8 cellular contexts compared by ENCODE assay signal in genomic region chr1:234605493-234605982, GRCh38. TPM values are rescaled to one million over a fixed set of nuclear protein-coding genes. Genes with fewer than 3 reads are reported as not detected.
DNase-seq lines count a peak whose midpoint lies in the region; ATAC-seq, FAIRE-seq and TF ChIP-seq lines count a peak whose summit lies in the region.

No MANE protein-coding gene starts in this region.

- peak overlapping the region; percentile 95 for H3K27ac ChIP-seq in keratinocyte (ENCODE audit: control insufficient read depth, insufficient read depth, low read length)
- peak overlapping the region; percentile 99 for H3K27ac ChIP-seq in suprapubic skin

- peaks cover 74% of the 10 kb centered on the region for H3K79me2 ChIP-seq in keratinocyte (ENCODE audit: control insufficient read depth, insufficient read depth, low read length)

- H3K9me3 ChIP-seq in keratinocyte (ENCODE audit: control insufficient read depth, low read depth, low read length), result no peaks in the 10 kb centered on the region
- no peaks in the 10 kb centered on the region for H3K9me3 ChIP-seq in suprapubic skin

- H3K36me3 ChIP-seq in keratinocyte (ENCODE audit: control insufficient read depth in 2 of 2, extremely low read depth in 1 of 2, insufficient read depth in 2 of 2, low read length in 2 of 2), result peaks cover 11 to 44% of the 10 kb centered on the region in 2 experiments
- peaks cover 18% of the 10 kb centered on the region for H3K36me3 ChIP-seq in suprapubic skin

- ATAC-seq in activated CD4-positive, alpha-beta T cell treated with anti-CD3 and anti-CD28 coated beads for 36 hours, result no peak
- ATAC-seq in activated naive CD8-positive, alpha-beta T cell treated with anti-CD3 and anti-CD28 coated beads, Interleukin-2, amount 10 ng/mL, durations not matched to agents 7 days and 5 days (ENCODE audit: low read depth), result no peak
- no peak for ATAC-seq in GM21576 (IDR thresholded peaks at IDR 0.05; ENCODE audit: unreplicated experiment)

- POLR2A ChIA-PET in activated CD4-positive, alpha-beta T cell treated with anti-CD3 and anti-CD28 coated beads for 36 hours (lab: Charles Lee), result interaction anchor here (0.6 kb wide), 1 partner anchor 139 kb away, joined by 5 read pairs; no protein-coding TSS in a partner anchor
- POLR2A ChIA-PET in activated naive CD8-positive, alpha-beta T cell treated with anti-CD3 and anti-CD28 coated beads, Interleukin-2, amount 10 ng/mL, durations not matched to agents 7 days and 5 days (lab: Charles Lee), result interaction anchor here (1.2 to 1.9 kb wide), 5 partner anchors 61 to 406 kb away, joined by 3 to 5 read pairs (median 4); no protein-coding TSS in a partner anchor

- no peaks in the 10 kb centered on the region for H3K9me3 Mint-ChIP-seq in activated CD4-positive, alpha-beta T cell treated with anti-CD3 and anti-CD28 coated beads for 36 hours (ENCODE audit: low read depth)
- no peaks in the 10 kb centered on the region for H3K9me3 Mint-ChIP-seq in activated naive CD8-positive, alpha-beta T cell treated with anti-CD3 and anti-CD28 coated beads, Interleukin-2, amount 10 ng/mL, durations not matched to agents 7 days and 5 days

- TF ChIP-seq EP300 in suprapubic skin (IDR thresholded peaks at IDR 0.05), result no peak

- intact Hi-C loops in activated CD4-positive, alpha-beta T cell treated with anti-CD3 and anti-CD28 coated beads for 36 hours (cut with DNase I, micrococcal nuclease), result loop anchor here in 1 of 2 experiments (5.0 kb wide), 2 partner anchors 288 to 1262 kb away; partner anchors contain the start of gene LYST

- no peak for TF ChIP-seq POLR2A in suprapubic skin (IDR thresholded peaks at IDR 0.05)

- no peak for DNase-seq in activated CD4-positive, alpha-beta T cell treated with anti-CD3 and anti-CD28 coated beads for 36 hours
- no peak for DNase-seq in activated CD4-positive, alpha-beta T cell treated with anti-CD3 and anti-CD28 coated beads, Interleukin-2, amount 50 U/mL, for 1 hour
- no peak for DNase-seq in activated naive CD8-positive, alpha-beta T cell treated with anti-CD3 and anti-CD28 coated beads, Interleukin-2, amount 10 ng/mL, durations not matched to agents 7 days and 5 days
- DNase-seq in keratinocyte (ENCODE audit: low read depth, low spot score) (no peak), suprapubic skin (ENCODE audit: low spot score in 2 of 2) (no peak), foreskin melanocyte (no peak), NCI-H1105 treated with DMSO at 0.1 percent for 48 hours (lab: John Stamatoyannopoulos, UW) (no peak)

- dilution Hi-C loops in keratinocyte (cut with MboI; ENCODE audit: extremely low pct_ligation_motif_present, low sequenced_read_pairs), result no loop called here

- peaks cover 10% of the 10 kb centered on the region for H4K20me1 ChIP-seq in keratinocyte (ENCODE audit: control insufficient read depth, extremely low read depth, insufficient read depth, low read length)

- no peaks in the 10 kb centered on the region for H3K27me3 Mint-ChIP-seq in activated CD4-positive, alpha-beta T cell treated with anti-CD3 and anti-CD28 coated beads for 36 hours
- H3K27me3 Mint-ChIP-seq in activated naive CD8-positive, alpha-beta T cell treated with anti-CD3 and anti-CD28 coated beads, Interleukin-2, amount 10 ng/mL, durations not matched to agents 7 days and 5 days, result no peaks in the 10 kb centered on the region

- peak overlapping the region; percentile 99 for H3K9ac ChIP-seq in keratinocyte (ENCODE audit: control insufficient read depth, extremely low read depth, insufficient read depth, low read length)

- peak overlapping the region; percentile 97 for H3K4me3 Mint-ChIP-seq in activated CD4-positive, alpha-beta T cell treated with anti-CD3 and anti-CD28 coated beads for 36 hours
- peak overlapping the region; percentile 95 for H3K4me3 Mint-ChIP-seq in activated naive CD8-positive, alpha-beta T cell treated with anti-CD3 and anti-CD28 coated beads, Interleukin-2, amount 10 ng/mL, durations not matched to agents 7 days and 5 days

- H3K27ac Mint-ChIP-seq in activated CD4-positive, alpha-beta T cell treated with anti-CD3 and anti-CD28 coated beads for 36 hours, result peak overlapping the region; percentile 98
- H3K27ac Mint-ChIP-seq in activated naive CD8-positive, alpha-beta T cell treated with anti-CD3 and anti-CD28 coated beads, Interleukin-2, amount 10 ng/mL, durations not matched to agents 7 days and 5 days, result peak overlapping the region; percentile 90

- no peak overlapping the region for H2AFZ ChIP-seq in keratinocyte (ENCODE audit: control insufficient read depth, low read length)

- no peaks in the 10 kb centered on the region for H3K9me1 ChIP-seq in keratinocyte (ENCODE audit: control insufficient read depth, extremely low read depth, insufficient read depth, low read length)

- FAIRE-seq in keratinocyte (lab: Jason Lieb, UNC), result no peak

- H3K4me1 Mint-ChIP-seq in activated CD4-positive, alpha-beta T cell treated with anti-CD3 and anti-CD28 coated beads for 36 hours, result peaks cover 36% of the 10 kb centered on the region
- H3K4me1 Mint-ChIP-seq in activated naive CD8-positive, alpha-beta T cell treated with anti-CD3 and anti-CD28 coated beads, Interleukin-2, amount 10 ng/mL, durations not matched to agents 7 days and 5 days, result peaks cover 54% of the 10 kb centered on the region

- TF ChIP-seq CTCF in keratinocyte (optimal IDR thresholded peaks at IDR 0.05 in 1 of 3, IDR thresholded peaks at IDR 0.05 in 1 of 3, conservative IDR thresholded peaks at IDR 0.05 in 1 of 3; ENCODE audit: extremely low read depth in 1 of 3, insufficient read depth in 2 of 3, low read length in 3 of 3) (no peak), suprapubic skin (IDR thresholded peaks at IDR 0.05) (no peak)

- H3K27me3 ChIP-seq in keratinocyte (ENCODE audit: control insufficient read depth, extremely low read depth, insufficient read depth, low read length), result no peaks in the 10 kb centered on the region
- no peaks in the 10 kb centered on the region for H3K27me3 ChIP-seq in suprapubic skin

- H3K4me1 ChIP-seq in keratinocyte (ENCODE audit: control insufficient read depth, extremely low read depth, insufficient read depth, low read length), result peaks cover 36% of the 10 kb centered on the region
- peaks cover 53% of the 10 kb centered on the region for H3K4me1 ChIP-seq in suprapubic skin

- H3K4me3 ChIP-seq in keratinocyte (ENCODE audit: control insufficient read depth in 2 of 3, extremely low read depth in 1 of 3, insufficient read depth in 2 of 3, low read depth in 1 of 3, low read length in 3 of 3) (peak overlapping the region; percentile 79 to 97 (median 84)), suprapubic skin (peak overlapping the region; percentile 87)

- 0% methylated on average over 1 of the region's 1 CpG for WGBS in suprapubic skin

- H3K4me2 ChIP-seq in keratinocyte (ENCODE audit: control insufficient read depth, extremely low read depth, insufficient read depth, low read depth, low read length), result peak overlapping the region; percentile 100

- peaks cover 54% of the 10 kb centered on the region for H3K36me3 Mint-ChIP-seq in activated CD4-positive, alpha-beta T cell treated with anti-CD3 and anti-CD28 coated beads for 36 hours (ENCODE audit: low read depth)
- peaks cover 41% of the 10 kb centered on the region for H3K36me3 Mint-ChIP-seq in activated naive CD8-positive, alpha-beta T cell treated with anti-CD3 and anti-CD28 coated beads, Interleukin-2, amount 10 ng/mL, durations not matched to agents 7 days and 5 days

- CTCF ChIA-PET in activated CD4-positive, alpha-beta T cell treated with anti-CD3 and anti-CD28 coated beads for 36 hours (lab: Charles Lee), result interaction anchor here (1.0 to 1.1 kb wide), 2 partner anchors 106 to 110 kb away, joined by 4 to 5 read pairs; no protein-coding TSS in a partner anchor

RNA-seq across cellular contexts. Expression of gene IRF2BP2, which starts 4.4 kb away (rescaled TPM):
- 100 to 1,000 TPM; 132 to 200 TPM for total RNA-seq in activated CD4-positive, alpha-beta T cell treated with anti-CD3 and anti-CD28 coated beads for 36 hours
- total RNA-seq in activated naive CD8-positive, alpha-beta T cell treated with anti-CD3 and anti-CD28 coated beads, Interleukin-2, amount 10 ng/mL, durations not matched to agents 7 days and 5 days, result 100 to 1,000 TPM; 116 to 118 TPM
- 29.9 to 59.7 TPM (median 40.2 TPM) in 3 replicates for polyA plus RNA-seq in keratinocyte
- 22.8 TPM for polyA plus RNA-seq in keratinocyte (2011; ENCODE audit: low read depth)
- 31.4 and 43.0 TPM in 2 replicates for polyA plus RNA-seq in keratinocyte (2011; cell fraction: cytosol; rRNA removed)
- 108 and 150 TPM in 2 replicates for polyA plus RNA-seq in keratinocyte (2011; cell fraction: nucleus; rRNA removed)
- polyA plus RNA-seq in keratinocyte (2012; ENCODE audit: low replicate concordance), result 67.8 and 84.7 TPM in 2 replicates
- polyA minus RNA-seq in keratinocyte, result 53.6 to 120 TPM (median 53.7 TPM) in 3 replicates
- polyA minus RNA-seq in keratinocyte (2011; cell fraction: cytosol; rRNA and poly(A)+ RNA removed), result 87.9 TPM
- 76.1 and 79.2 TPM in 2 replicates for polyA minus RNA-seq in keratinocyte (2011; cell fraction: nucleus; rRNA and poly(A)+ RNA removed)
- 100 to 1,000 TPM; 129 to 195 (median 159) TPM for total RNA-seq in suprapubic skin
